In the genomic region with DNA sequence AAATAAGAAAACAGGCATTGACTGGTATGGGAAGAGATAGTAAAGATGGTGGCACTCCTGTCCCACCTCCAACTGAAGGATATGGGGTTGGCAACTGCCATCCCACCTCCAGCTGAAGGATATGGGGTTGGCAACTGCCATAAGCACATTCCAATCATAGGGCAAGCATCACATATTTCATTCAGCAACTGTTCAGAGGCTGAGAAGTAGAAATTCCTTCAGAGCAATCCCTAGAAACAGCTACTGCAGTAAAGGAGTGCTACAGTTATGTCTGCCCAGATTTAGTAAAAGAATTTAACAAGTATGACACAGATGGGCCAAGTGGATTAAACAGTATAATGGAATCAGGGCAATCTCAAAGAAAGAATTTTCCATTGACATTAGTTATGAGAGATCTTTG, we compare ENCODE assay signal across 26 cellular contexts.
"Had no signal": no experiment of that assay in that cellular context is flagged by ENCODE, and none has a peak within 500 bp of the region (broad histone marks: within the 10 kb centered on the region; RNA-seq: fewer than 3 reads in every experiment).

No MANE protein-coding gene starts in this region.

- DNase-seq: activated CD4-positive, alpha-beta T cell treated with anti-CD3 and anti-CD28 coated beads for 1 hour; activated CD4-positive, alpha-beta T cell treated with anti-CD3 and anti-CD28 coated beads, Interleukin-2, amount 10 ng/mL, durations not matched to agents 24 days and 14 days; activated CD4-positive, alpha-beta T cell treated with anti-CD3 and anti-CD28 coated beads, Interleukin-2, amount 50 U/mL, for 48 hours; activated CD8-positive, alpha-beta memory T cell treated with anti-CD3 and anti-CD28 coated beads, Interleukin-2, amount 10 ng/mL, durations not matched to agents 7 days and 5 days; activated effector memory CD4-positive, alpha-beta T cell treated with Interleukin-2 at 50 U/mL for 16 hours; activated naive CD4-positive, alpha-beta T cell; activated T-cell treated with anti-CD3 and anti-CD28 coated beads, Interleukin-2, amount 50 U/mL, for 24 hours; amniotic stem cell; body of pancreas; Kasumi-1; NCI-H1092; NCI-H1417; NCI-H2029; NCI-H2107; NCI-H2171 treated with DMSO at 0.1 percent for 48 hours; NCI-H226; NCI-H526 treated with DMSO at 0.1 percent for 48 hours; Peyer's patch; SHP77; T-helper 17 cell; T-helper 9 cell had no signal

- H3K36me3 ChIP-seq: ascending aorta, Peyer's patch, SJSA1 had no signal

- H3K27me3 ChIP-seq: ascending aorta, body of pancreas, Peyer's patch, SJSA1 had no signal

- H3K4me1 ChIP-seq: ascending aorta, body of pancreas, Peyer's patch, SJSA1 had no signal

- ATAC-seq: activated CD8-positive, alpha-beta memory T cell treated with anti-CD3 and anti-CD28 coated beads, Interleukin-2, amount 10 ng/mL, durations not matched to agents 7 days and 5 days; body of pancreas; T-helper 17 cell; WTC11 had no signal

- H3K4me3 ChIP-seq: ascending aorta, body of pancreas, Peyer's patch, SJSA1 had no signal

- FAIRE-seq: bronchial epithelial cell had no signal

- H3K27ac ChIP-seq: ascending aorta, body of pancreas, Peyer's patch, RWPE1, SJSA1 had no signal

- H3K9me3 ChIP-seq: ascending aorta, body of pancreas, Peyer's patch, SJSA1 had no signal
